ENCODE assay signal across 15 cellular contexts in the genomic region with DNA sequence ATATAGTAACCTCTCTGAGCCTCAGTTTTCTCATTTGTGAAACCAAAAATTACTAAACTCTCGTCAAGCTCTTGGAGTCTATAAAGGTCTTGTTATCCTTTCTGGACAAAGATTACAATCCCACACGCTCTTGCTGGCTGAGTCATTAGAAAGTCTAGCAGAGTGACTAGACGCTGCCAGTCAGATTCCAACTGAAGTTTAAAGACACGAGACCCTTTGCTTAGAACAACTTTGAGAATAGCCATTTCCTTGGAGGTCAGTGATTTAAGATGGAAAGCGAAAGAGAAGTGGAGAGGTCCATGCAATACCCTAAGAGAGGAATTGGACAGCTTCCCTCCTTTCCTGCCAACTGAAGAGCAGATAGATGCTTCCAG.
DNase-seq lines count a peak whose midpoint lies in the region; ATAC-seq, FAIRE-seq and TF ChIP-seq lines count a peak whose summit lies in the region.
"Had no signal": no experiment of that assay in that cellular context is flagged by ENCODE, and none has a peak within 500 bp of the region (broad histone marks: within the 10 kb centered on the region; RNA-seq: fewer than 3 reads in every experiment).

No MANE protein-coding gene starts in this region.

- no peak for TF ChIP-seq EP300 in A549 (IDR thresholded peaks at IDR 0.05)

- peaks cover 0 to 4% of the 10 kb centered on the region in 2 experiments for H3K27me3 ChIP-seq in mesenchymal stem cell (ENCODE audit: control insufficient read depth in 1 of 2, insufficient read depth in 1 of 2, low read length in 2 of 2)
- no peaks in the 10 kb centered on the region for H3K27me3 ChIP-seq in thyroid gland
- H3K27me3 ChIP-seq: BE2C, neural progenitor cell, uterus had no signal

- H3K36me3 Mint-ChIP-seq in activated naive CD8-positive, alpha-beta T cell, result peaks cover 12% of the 10 kb centered on the region
- H3K36me3 Mint-ChIP-seq: neural progenitor cell had no signal

- H3K27me3 Mint-ChIP-seq in activated naive CD8-positive, alpha-beta T cell, result no peaks in the 10 kb centered on the region
- H3K27me3 Mint-ChIP-seq: IgD-negative memory B cell had no signal

- H3K9me3 ChIP-seq in A549, result no peaks in the 10 kb centered on the region
- H3K9me3 ChIP-seq in mesenchymal stem cell (ENCODE audit: control insufficient read depth, low read length), result no peaks in the 10 kb centered on the region
- H3K9me3 ChIP-seq in thyroid gland, result no peaks in the 10 kb centered on the region
- H3K9me3 ChIP-seq: BE2C, left ventricle myocardium inferior, uterus had no signal

- H4K8ac ChIP-seq in mesenchymal stem cell (ENCODE audit: low read length), result no peak overlapping the region

- H3K4ac ChIP-seq in mesenchymal stem cell (ENCODE audit: low read depth in 1 of 2, low read length in 2 of 2), result no peak overlapping the region

- H3K79me1 ChIP-seq in mesenchymal stem cell (replicated peaks; ENCODE audit: low read length, poor library complexity, severe bottlenecking), result no peaks in the 10 kb centered on the region

- peak overlapping the region; percentile 60 for H3K4me2 ChIP-seq in A549
- H3K4me2 ChIP-seq in mesenchymal stem cell (ENCODE audit: low read length, poor library complexity, severe bottlenecking), result no peak overlapping the region
- H3K4me2 ChIP-seq: neural progenitor cell had no signal

- POLR2A ChIA-PET in A549 (lab: Yijun Ruan, JAX), result no interaction called here

- no peak overlapping the region for H2BK5ac ChIP-seq in mesenchymal stem cell (ENCODE audit: low read depth, low read length, poor library complexity, severe bottlenecking)

- H3K23ac ChIP-seq in mesenchymal stem cell (ENCODE audit: low read length in 2 of 2), result no peak overlapping the region

- peak; percentile 48 to 65; a peak in 4 of 6 replicates for ATAC-seq in A549
- no peak for ATAC-seq in activated CD4-positive, CD25-positive, alpha-beta regulatory T cell treated with anti-CD3 and anti-CD28 coated beads, Interleukin-2, amount 50 U/mL, for 24 hours
- no peak for ATAC-seq in HG02759 (IDR thresholded peaks at IDR 0.05; ENCODE audit: unreplicated experiment)

- H3K14ac ChIP-seq in mesenchymal stem cell (ENCODE audit: low read length in 2 of 2), result no peak overlapping the region

- H2AK5ac ChIP-seq in mesenchymal stem cell (ENCODE audit: low read length, severe bottlenecking), result no peak overlapping the region

- H3K4me3 Mint-ChIP-seq in activated naive CD8-positive, alpha-beta T cell, result no peak overlapping the region
- H3K4me3 Mint-ChIP-seq: IgD-negative memory B cell, neural progenitor cell had no signal

- no peak for TF ChIP-seq CTCF in A549 (IDR thresholded peaks at IDR 0.05)
- no peak for TF ChIP-seq CTCF in thyroid gland (IDR thresholded peaks at IDR 0.05)

- peak overlapping the region; percentile 85 for H3K9ac ChIP-seq in mesenchymal stem cell (ENCODE audit: low read length)
- H3K9ac ChIP-seq: neural progenitor cell had no signal

- H2BK120ac ChIP-seq in mesenchymal stem cell (ENCODE audit: low read depth, low read length), result no peak overlapping the region

- peak overlapping the region; percentile 52 for H3K27ac Mint-ChIP-seq in activated naive CD8-positive, alpha-beta T cell
- H3K27ac Mint-ChIP-seq: neural progenitor cell had no signal

- H2BK15ac ChIP-seq in mesenchymal stem cell (ENCODE audit: low read depth, poor library complexity, severe bottlenecking), result no peak overlapping the region

- DNase-seq in A549 (ENCODE audit: low read depth in 1 of 2, low spot score in 1 of 2), result peak in 1 of 2 experiments; percentile 29
- DNase-seq in ELR (ENCODE audit: low read depth), result peak; percentile 70
- no peak for DNase-seq in mesenchymal stem cell
- no peak for DNase-seq in NCI-H2107 (lab: John Stamatoyannopoulos, UW)
- no peak for DNase-seq in thyroid gland
- DNase-seq: activated CD8-positive, alpha-beta memory T cell treated with anti-CD3 and anti-CD28 coated beads, Interleukin-2, amount 50 U/mL, for 48 hours; BE2C; left ventricle myocardium inferior; uterus had no signal

- H3K4me1 ChIP-seq in A549 (peaks cover 30% of the 10 kb centered on the region), mesenchymal stem cell (ENCODE audit: control insufficient read depth, insufficient read depth, low read depth, low read length) (no peaks in the 10 kb centered on the region), thyroid gland (peaks cover 0 to 7% of the 10 kb centered on the region in 2 donors)
- H3K4me1 ChIP-seq: BE2C, left ventricle myocardium inferior, neural progenitor cell, uterus had no signal

- no peak for TF ChIP-seq RAD21 in A549 (conservative IDR thresholded peaks at IDR 0.05 in 1 of 2, IDR thresholded peaks at IDR 0.05 in 1 of 2)

- no peak overlapping the region for H2BK12ac ChIP-seq in mesenchymal stem cell (ENCODE audit: low read length in 2 of 2)

- CTCF ChIA-PET in A549 (lab: Yijun Ruan, JAX), result interaction anchor here (0.6 to 5.5 kb wide), 21 partner anchors 9 to 1747 kb away, joined by 3 to 158 read pairs (median 4); no protein-coding TSS in a partner anchor

- no peak for TF ChIP-seq POLR2A in A549 (IDR thresholded peaks at IDR 0.05; ENCODE audit: low read length)
- no peak for TF ChIP-seq POLR2A in thyroid gland (IDR thresholded peaks at IDR 0.05)

- H4K91ac ChIP-seq in mesenchymal stem cell (ENCODE audit: low read length), result no peak overlapping the region

- intact Hi-C loops in thyroid gland (cut with DNase I), result loop anchor here (2.0 kb wide), 1 partner anchor 219 kb away; no protein-coding TSS in a partner anchor

- no peak for FAIRE-seq in A549 (lab: Jason Lieb, UNC)

- H3K4me1 Mint-ChIP-seq in activated naive CD8-positive, alpha-beta T cell (ENCODE audit: low read depth), result peaks cover 13% of the 10 kb centered on the region
- H3K4me1 Mint-ChIP-seq: neural progenitor cell had no signal

- no peaks in the 10 kb centered on the region for H3K9me3 Mint-ChIP-seq in activated naive CD8-positive, alpha-beta T cell (ENCODE audit: low read depth)
- H3K9me3 Mint-ChIP-seq: IgD-negative memory B cell, neural progenitor cell had no signal

- H3K27ac ChIP-seq in A549, result peak overlapping the region; percentile 50 to 81
- no peak overlapping the region for H3K27ac ChIP-seq in mesenchymal stem cell (ENCODE audit: low read length, poor library complexity, severe bottlenecking)
- no peak overlapping the region for H3K27ac ChIP-seq in thyroid gland
- H3K27ac ChIP-seq: left ventricle myocardium inferior, neural progenitor cell, uterus had no signal

- no peak overlapping the region for H2AFZ ChIP-seq in mesenchymal stem cell (ENCODE audit: low read depth, low read length)

- H3K4me3 ChIP-seq in A549 (no peak overlapping the region), mesenchymal stem cell (ENCODE audit: insufficient read depth in 1 of 2, low read depth in 1 of 2, low read length in 2 of 2) (peak overlapping the region in 1 of 2 experiments; percentile 69), thyroid gland (replicated peaks in 1 of 3) (no peak overlapping the region)
- H3K4me3 ChIP-seq: dorsolateral prefrontal cortex, left ventricle myocardium inferior, neural progenitor cell, uterus had no signal

- 22% methylated on average over 5 of the region's 5 CpGs for WGBS in A549 (ENCODE audit: missing lambda C conversion rate)
- WGBS in mesenchymal stem cell, result 69% methylated on average over 5 of the region's 5 CpGs
- 37 to 48% methylated on average over 5 of the region's 5 CpGs for WGBS in thyroid gland, 2 donors

- no peak overlapping the region for H3K18ac ChIP-seq in mesenchymal stem cell (ENCODE audit: low read depth in 1 of 2, low read length in 2 of 2)

- H3K36me3 ChIP-seq in mesenchymal stem cell (ENCODE audit: control insufficient read depth in 1 of 2, insufficient read depth in 2 of 2, low read depth in 1 of 2, low read length in 2 of 2), result peaks cover 0 to 42% of the 10 kb centered on the region in 2 experiments
- H3K36me3 ChIP-seq in thyroid gland, result no peaks in the 10 kb centered on the region
- H3K36me3 ChIP-seq: BE2C, left ventricle myocardium inferior, neural progenitor cell, uterus had no signal

TF ChIP-seq in A549, 52 proteins besides CTCF, POLR2A, EP300 and RAD21 (continues in another document):
- no peak for TF ChIP-seq MAFK (IDR thresholded peaks at IDR 0.05; ENCODE audit: partially characterized antibody)
- TF ChIP-seq EHF (CRISPR knock-in tag; IDR thresholded peaks at IDR 0.05), result no peak
- no peak for TF ChIP-seq MAZ (IDR thresholded peaks at IDR 0.05; ENCODE audit: borderline replicate concordance, low read depth, low read length)
- TF ChIP-seq ESRRA (IDR thresholded peaks at IDR 0.05; ENCODE audit: borderline replicate concordance, low read length), result no peak
- TF ChIP-seq, protein P1, sequence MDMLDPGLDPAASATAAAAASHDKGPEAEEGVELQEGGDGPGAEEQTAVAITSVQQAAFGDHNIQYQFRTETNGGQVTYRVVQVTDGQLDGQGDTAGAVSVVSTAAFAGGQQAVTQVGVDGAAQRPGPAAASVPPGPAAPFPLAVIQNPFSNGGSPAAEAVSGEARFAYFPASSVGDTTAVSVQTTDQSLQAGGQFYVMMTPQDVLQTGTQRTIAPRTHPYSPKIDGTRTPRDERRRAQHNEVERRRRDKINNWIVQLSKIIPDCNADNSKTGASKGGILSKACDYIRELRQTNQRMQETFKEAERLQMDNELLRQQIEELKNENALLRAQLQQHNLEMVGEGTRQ (IDR thresholded peaks at IDR 0.05), result no peak
- no peak for TF ChIP-seq CHD4 (IDR thresholded peaks at IDR 0.05; ENCODE audit: borderline replicate concordance)
- TF ChIP-seq KDM1A (IDR thresholded peaks at IDR 0.05; ENCODE audit: low read depth), result no peak
- no peak for TF ChIP-seq ZNF302 (CRISPR knock-in tag; IDR thresholded peaks at IDR 0.05)

Comparison
In these comparisons a context has a peak if more than half of its experiments do, and no peak if none do; other contexts are left out.
1. ATAC-seq: peak in A549 (2 of 2); none in activated CD4-positive, CD25-positive, alpha-beta regulatory T cell treated with anti-CD3 and anti-CD28 coated beads, Interleukin-2, amount 50 U/mL, for 24 hours (0 of 2) and HG02759 (single experiment).
2. H3K27ac ChIP-seq: peak in A549 (2 of 2); none in mesenchymal stem cell (single experiment) and thyroid gland (0 of 3).